Comparison of ENCODE assay signal across 10 cellular contexts in the genomic region with DNA sequence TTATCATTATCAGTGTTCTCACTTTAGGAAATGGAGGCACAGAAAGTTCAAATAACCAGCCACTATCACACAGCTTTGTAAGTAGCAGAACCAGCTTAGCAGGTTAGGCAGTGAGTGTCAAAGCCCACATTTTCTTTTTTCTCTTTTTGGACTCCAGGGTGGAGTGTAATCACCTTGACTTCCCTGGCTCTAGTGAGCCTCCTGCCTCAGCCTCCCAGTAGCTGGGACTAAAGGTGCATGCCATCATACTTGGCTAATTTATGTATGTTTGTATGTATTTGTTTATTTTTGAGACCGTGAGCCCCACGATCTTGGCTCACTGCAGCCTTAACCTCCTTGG. TPM values are rescaled to one million over a fixed set of nuclear protein-coding genes. Genes with fewer than 3 reads are reported as not detected.
DNase-seq lines count a peak whose midpoint lies in the region; ATAC-seq and TF ChIP-seq lines count a peak whose summit lies in the region.
"Had no signal": no experiment of that assay in that cellular context is flagged by ENCODE, and none has a peak within 500 bp of the region (broad histone marks: within the 10 kb centered on the region; RNA-seq: fewer than 3 reads in every experiment).

No MANE protein-coding gene starts in this region.

- no peaks in the 10 kb centered on the region for H3F3A ChIP-seq in PC-3 (ENCODE audit: low read length, unreplicated experiment)

- H3K36me3 Mint-ChIP-seq in stimulated activated naive B cell treated with anti-CD40 and anti-IgM and Interleukin-4, amounts not matched to agents 10 μg/mL and 1 μg/mL and 100 μg/mL, for 72 hours = peaks cover 7 to 8% of the 10 kb centered on the region in 2 donors

- BruUV-seq in PC-3 (replicated peaks; lab: Mats Ljungman, UMichigan) = no TSS peak

- no peaks in the 10 kb centered on the region for H4K20me1 ChIP-seq in PC-3 (ENCODE audit: low read length)

- H3K4me3 ChIP-seq in PC-3 (ENCODE audit: low read length) = peak overlapping the region; percentile 15; the same call in 1 of the 2 replicates
- no peak overlapping the region for H3K4me3 ChIP-seq in gastroesophageal sphincter
- H3K4me3 ChIP-seq: SJSA1 had no signal

- TF ChIP-seq CTCF in PC-3 (conservative IDR thresholded peaks at IDR 0.05; ENCODE audit: low read depth, low read length) (no peak), gastroesophageal sphincter (IDR thresholded peaks at IDR 0.05) (no peak)

- H3K9me3 Mint-ChIP-seq in stimulated activated naive B cell treated with anti-CD40 and anti-IgM and Interleukin-4, amounts not matched to agents 10 μg/mL and 1 μg/mL and 100 μg/mL, for 72 hours = peaks cover 0 to 4% of the 10 kb centered on the region in 2 donors
- H3K9me3 Mint-ChIP-seq: nephron had no signal

- WGBS in gastroesophageal sphincter (ENCODE audit: low coverage in 1 of 2), 2 donors = 38 to 40% methylated on average over 2 of the region's 2 CpGs

- in situ Hi-C loops in KBM-7 (cut with MboI; ENCODE audit: low pct_unique_long_range_greater_than_20kb, low sequenced_read_pairs) = no loop called here

- H3K27ac Mint-ChIP-seq in stimulated activated naive B cell treated with anti-CD40 and anti-IgM and Interleukin-4, amounts not matched to agents 10 μg/mL and 1 μg/mL and 100 μg/mL, for 72 hours = peak overlapping the region; percentile 47

- ATAC-seq in PC-3 (peak; percentile 30), gastroesophageal sphincter (no peak), sciatic nerve (no peak), HG03354 (IDR thresholded peaks at IDR 0.05; ENCODE audit: poor library complexity, severe bottlenecking, unreplicated experiment) (no peak)
- no peak for ATAC-seq in stimulated activated naive B cell treated with anti-CD40 and anti-IgM and Interleukin-4, amounts not matched to agents 10 μg/mL and 1 μg/mL and 100 μg/mL, for 72 hours (replicated peaks)

- no peaks in the 10 kb centered on the region for H3K9me2 ChIP-seq in PC-3 (replicated peaks; ENCODE audit: low read length)

- POLR2A ChIA-PET in PC-3 (lab: Charles Lee; ENCODE audit: unreplicated experiment) = interaction anchor here (0.8 to 1.5 kb wide), 2 partner anchors 8 to 9 kb away, joined by 5 to 6 read pairs; a partner anchor contains a TSS

- CTCF ChIA-PET in PC-3 (lab: Charles Lee) = interaction anchor here (1.4 to 1.7 kb wide), 2 partner anchors 8 to 127 kb away, joined by 9 to 10 read pairs; a partner anchor contains a TSS

- H3K36me3 ChIP-seq in PC-3 (ENCODE audit: low read depth, low read length) (no peaks in the 10 kb centered on the region), gastroesophageal sphincter (no peaks in the 10 kb centered on the region)
- H3K36me3 ChIP-seq: SJSA1 had no signal

- H3K4me2 ChIP-seq in PC-3 (ENCODE audit: low read length) = peak overlapping the region; percentile 72

- H3K4me1 Mint-ChIP-seq in stimulated activated naive B cell treated with anti-CD40 and anti-IgM and Interleukin-4, amounts not matched to agents 10 μg/mL and 1 μg/mL and 100 μg/mL, for 72 hours = peaks cover 31 to 71% of the 10 kb centered on the region in 2 donors

- H3K27me3 ChIP-seq in PC-3 (ENCODE audit: low read length) (no peaks in the 10 kb centered on the region), gastroesophageal sphincter (no peaks in the 10 kb centered on the region)
- H3K27me3 ChIP-seq: SJSA1 had no signal

- no peaks in the 10 kb centered on the region for H3K27me3 Mint-ChIP-seq in stimulated activated naive B cell treated with anti-CD40 and anti-IgM and Interleukin-4, amounts not matched to agents 10 μg/mL and 1 μg/mL and 100 μg/mL, for 72 hours

- H3K4me3 Mint-ChIP-seq in stimulated activated naive B cell treated with anti-CD40 and anti-IgM and Interleukin-4, amounts not matched to agents 10 μg/mL and 1 μg/mL and 100 μg/mL, for 72 hours = no peak overlapping the region

- H3K9ac ChIP-seq in PC-3 (ENCODE audit: low read length) = no peak overlapping the region

- peak; percentile 99 for DNase-seq in SIG-M5 treated with dmso at 0.1 percent for 504 hours (lab: John Stamatoyannopoulos, UW; ENCODE audit: unreplicated experiment)
- no peak for DNase-seq in SIG-M5 (lab: John Stamatoyannopoulos, UW)
- peak; percentile 77 for DNase-seq in PC-3
- DNase-seq in stimulated activated naive B cell treated with anti-CD40 and anti-IgM and Interleukin-4, amounts not matched to agents 10 μg/mL and 1 μg/mL and 100 μg/mL, for 72 hours = no peak
- no peak for DNase-seq in sciatic nerve (ENCODE audit: low spot score)
- DNase-seq in KBM-7 = no peak

- H3K27ac ChIP-seq in PC-3 (ENCODE audit: low read length) (peak overlapping the region; percentile 63), gastroesophageal sphincter (peak overlapping the region; percentile 21 to 85 (median 76))
- H3K27ac ChIP-seq: SJSA1 had no signal

- TF ChIP-seq EP300 in gastroesophageal sphincter (IDR thresholded peaks at IDR 0.05) = no peak

- no peak for TF ChIP-seq POLR2A in gastroesophageal sphincter (IDR thresholded peaks at IDR 0.05)

- intact Hi-C loops in PC-3 (cut with micrococcal nuclease) = loop anchor here (1.0 kb wide), 1 partner anchor 7 kb away; a partner anchor contains a TSS
- intact Hi-C loops in sciatic nerve (cut with DNase I) = no loop called here

- H3K4me1 ChIP-seq in PC-3 (ENCODE audit: insufficient read depth, low read length) (peaks cover 24% of the 10 kb centered on the region), gastroesophageal sphincter (peaks cover 0 to 23% (median 13%) of the 10 kb centered on the region in 3 donors)
- H3K4me1 ChIP-seq: SJSA1 had no signal

- H3K79me2 ChIP-seq in PC-3 (ENCODE audit: low read length) = no peaks in the 10 kb centered on the region

- no peak overlapping the region for H2AFZ ChIP-seq in PC-3 (ENCODE audit: low read length)

- H3K9me3 ChIP-seq in PC-3 (ENCODE audit: low read length) = no peaks in the 10 kb centered on the region
- no peaks in the 10 kb centered on the region for H3K9me3 ChIP-seq in gastroesophageal sphincter
- H3K9me3 ChIP-seq: SJSA1 had no signal

RNA-seq across cellular contexts. Expression of a gene that starts 7.8 kb away (rescaled TPM):
- 27.8 and 31.1 TPM in 2 replicates for total RNA-seq in PC-3 (2014; rRNA removed)
- 10 to 100 TPM; 28.8 to 44.5 (median 37.6) TPM for total RNA-seq in gastroesophageal sphincter
- 49.3 TPM for total RNA-seq in sciatic nerve

Comparison
In these comparisons a context has a peak if more than half of its experiments do, and no peak if none do; other contexts are left out.
1. DNase-seq: peak in SIG-M5 treated with dmso at 0.1 percent for 504 hours (single experiment) and PC-3 (single experiment); none in SIG-M5 (single experiment), stimulated activated naive B cell treated with anti-CD40 and anti-IgM and Interleukin-4, amounts not matched to agents 10 μg/mL and 1 μg/mL and 100 μg/mL, for 72 hours (single experiment), sciatic nerve (single experiment) and KBM-7 (single experiment).